Comparison of ENCODE assay signal across 19 cellular contexts in genomic region chr17:6170349-6170748, GRCh38.
"Had no signal": no experiment of that assay in that cellular context is flagged by ENCODE, and none has a peak within 500 bp of the region (broad histone marks: within the 10 kb centered on the region; RNA-seq: fewer than 3 reads in every experiment).

No MANE protein-coding gene starts in this region.

- H3K4me3 ChIP-seq: esophagus squamous epithelium, left ventricle myocardium inferior, mucosa of descending colon, thyroid gland had no signal

- H3K27ac Mint-ChIP-seq: activated B cell treated with CpG ODN at 0.5 μM for 24 hours; activated CD4-positive, alpha-beta T cell treated with anti-CD3 and anti-CD28 coated beads, Interleukin-2, amount 10 ng/mL, durations not matched to agents 7 days and 5 days; activated naive CD4-positive, alpha-beta T cell treated with anti-CD3 and anti-CD28 coated beads for 36 hours; activated naive CD8-positive, alpha-beta T cell treated with anti-CD3 and anti-CD28 coated beads, Interleukin-2, amount 50 U/mL, for 24 hours; activated T-helper 2 cell treated with anti-CD3 and anti-CD28 coated beads, Interferon-gamma antibody, Interleukin-2, Interleukin-4, amounts not matched to agents 10 μg/mL and 5 μg/mL and 100 μg/mL, durations not matched to agents 14 hours and 24 hours and 36 hours; memory B cell; natural killer cell treated with Interleukin-12 subunit alpha and Interleukin-12 subunit beta and Interleukin-15 and Interleukin-18, amount 100 ng/mL, for 72 hours; stimulated activated naive B cell treated with anti-CD40 and anti-IgM and Interleukin-4, amounts not matched to agents 10 μg/mL and 1 μg/mL and 100 μg/mL, for 72 hours had no signal

- H3K27me3 ChIP-seq: thyroid gland had no signal

- H3K27me3 Mint-ChIP-seq: activated CD4-positive, alpha-beta T cell treated with anti-CD3 and anti-CD28 coated beads, Interleukin-2, amount 10 ng/mL, durations not matched to agents 7 days and 5 days had no signal

- ATAC-seq: activated naive CD8-positive, alpha-beta T cell treated with anti-CD3 and anti-CD28 coated beads, Interleukin-2, amount 50 U/mL, for 24 hours; mucosa of descending colon; natural killer cell treated with Interleukin-12 subunit alpha and Interleukin-12 subunit beta and Interleukin-15 and Interleukin-18, amount 100 ng/mL, for 72 hours; stimulated activated naive B cell treated with anti-CD40 and anti-IgM and Interleukin-4, amounts not matched to agents 10 μg/mL and 1 μg/mL and 100 μg/mL, for 72 hours had no signal

- H3K4me1 ChIP-seq: esophagus squamous epithelium, left ventricle myocardium inferior, thyroid gland had no signal

- H3K36me3 Mint-ChIP-seq: memory B cell; natural killer cell treated with Interleukin-12 subunit alpha and Interleukin-12 subunit beta and Interleukin-15 and Interleukin-18, amount 100 ng/mL, for 72 hours had no signal

- H3K27ac ChIP-seq: esophagus squamous epithelium, left ventricle myocardium inferior, thyroid gland had no signal

- H3K36me3 ChIP-seq: esophagus squamous epithelium, left ventricle myocardium inferior, thyroid gland had no signal

- H3K9me3 Mint-ChIP-seq: activated B cell treated with CpG ODN at 0.5 μM for 24 hours; activated CD4-positive, alpha-beta T cell treated with anti-CD3 and anti-CD28 coated beads, Interleukin-2, amount 10 ng/mL, durations not matched to agents 7 days and 5 days; activated naive CD8-positive, alpha-beta T cell treated with anti-CD3 and anti-CD28 coated beads, Interleukin-2, amount 50 U/mL, for 24 hours; activated T-helper 2 cell treated with anti-CD3 and anti-CD28 coated beads, Interferon-gamma antibody, Interleukin-2, Interleukin-4, amounts not matched to agents 10 μg/mL and 5 μg/mL and 100 μg/mL, durations not matched to agents 14 hours and 24 hours and 36 hours; natural killer cell treated with Interleukin-12 subunit alpha and Interleukin-12 subunit beta and Interleukin-15 and Interleukin-18, amount 100 ng/mL, for 72 hours had no signal

- DNase-seq: activated B cell treated with CpG ODN at 0.5 μM for 24 hours; activated CD4-positive, alpha-beta T cell treated with anti-CD3 and anti-CD28 coated beads, Interleukin-2, amount 10 ng/mL, durations not matched to agents 7 days and 5 days; activated naive CD4-positive, alpha-beta T cell treated with anti-CD3 and anti-CD28 coated beads for 36 hours; activated naive CD8-positive, alpha-beta T cell treated with anti-CD3 and anti-CD28 coated beads, Interleukin-2, amount 50 U/mL, for 24 hours; activated T-cell treated with anti-CD3 and anti-CD28 coated beads, Interleukin-2, amount 50 U/mL, for 1 hour; aorta; cortex of kidney; effector CD4-positive, alpha-beta T cell; esophagus squamous epithelium; hypothalamus; kidney; left ventricle myocardium inferior; mucosa of descending colon; stimulated activated CD4-positive, alpha-beta T cell treated with anti-CD3 and anti-CD28 coated beads, Interleukin-4, amount 100 ng/mL, for 1 hour; stimulated activated naive B cell treated with anti-CD40 and anti-IgM and Interleukin-4, amounts not matched to agents 10 μg/mL and 1 μg/mL and 100 μg/mL, for 72 hours; thyroid gland had no signal

- H3K4me3 Mint-ChIP-seq: activated B cell treated with CpG ODN at 0.5 μM for 24 hours; activated CD4-positive, alpha-beta T cell treated with anti-CD3 and anti-CD28 coated beads, Interleukin-2, amount 10 ng/mL, durations not matched to agents 7 days and 5 days; activated naive CD4-positive, alpha-beta T cell treated with anti-CD3 and anti-CD28 coated beads for 36 hours; activated naive CD8-positive, alpha-beta T cell treated with anti-CD3 and anti-CD28 coated beads, Interleukin-2, amount 50 U/mL, for 24 hours; memory B cell; natural killer cell treated with Interleukin-12 subunit alpha and Interleukin-12 subunit beta and Interleukin-15 and Interleukin-18, amount 100 ng/mL, for 72 hours; stimulated activated naive B cell treated with anti-CD40 and anti-IgM and Interleukin-4, amounts not matched to agents 10 μg/mL and 1 μg/mL and 100 μg/mL, for 72 hours had no signal

- H3K4me1 Mint-ChIP-seq: activated B cell treated with CpG ODN at 0.5 μM for 24 hours; activated CD4-positive, alpha-beta T cell treated with anti-CD3 and anti-CD28 coated beads, Interleukin-2, amount 10 ng/mL, durations not matched to agents 7 days and 5 days; activated naive CD8-positive, alpha-beta T cell treated with anti-CD3 and anti-CD28 coated beads, Interleukin-2, amount 50 U/mL, for 24 hours; memory B cell; stimulated activated naive B cell treated with anti-CD40 and anti-IgM and Interleukin-4, amounts not matched to agents 10 μg/mL and 1 μg/mL and 100 μg/mL, for 72 hours had no signal
